ENCODE assay signal across 1 cellular context in genomic region chr9:115200711-115201505, GRCh38.
TF ChIP-seq lines count a peak whose summit lies in the region.

No MANE protein-coding gene starts in this region.

TF ChIP-seq in IMR-90, 13 proteins besides CTCF, POLR2A, EP300 and RAD21:
- TF ChIP-seq CEBPB (IDR thresholded peaks at IDR 0.05; ENCODE audit: low read depth, low read length) (peak; percentile 41; the same call in 1 of the 2 replicates), MAFK (IDR thresholded peaks at IDR 0.05; ENCODE audit: low read depth, low read length) (no peak)
